In genomic region chr9:82764270-82764669, GRCh38 we compare ENCODE assay signal across 14 cellular contexts.
A peak's percentile ranks its signal among the peaks of the same experiment; 100 is the strongest.
DNase-seq lines count a peak whose midpoint lies in the region; ATAC-seq lines count a peak whose summit lies in the region.
"Had no signal": no experiment of that assay in that cellular context is flagged by ENCODE, and none has a peak within 500 bp of the region (broad histone marks: within the 10 kb centered on the region; RNA-seq: fewer than 3 reads in every experiment).

No MANE protein-coding gene starts in this region.

- peak; percentile 99 for DNase-seq in Jurkat, Clone E6-1 (ENCODE audit: low read depth, low spot score)
- DNase-seq in NCI-H2171 (lab: John Stamatoyannopoulos, UW): peak; percentile 51
- peak; percentile 20 for DNase-seq in glomerular endothelial cell (ENCODE audit: extremely low read depth, low read depth, low spot score)
- no peak for DNase-seq in left ventricle myocardium superior
- DNase-seq: CD4-positive, CD25-positive, alpha-beta regulatory T cell; DMS53; NCI-H1694; NCI-H2107; SHP77; T-helper 17 cell had no signal

- intact Hi-C loops in left ventricle myocardium superior (cut with micrococcal nuclease): no loop called here

- peaks cover 64% of the 10 kb centered on the region for H3K4me1 ChIP-seq in BLaER1
- H3K4me1 ChIP-seq: Caco-2 had no signal

- no peaks in the 10 kb centered on the region for H4K20me1 ChIP-seq in BLaER1

- H3K36me3 ChIP-seq in BLaER1: peaks cover 9% of the 10 kb centered on the region; the same call in 1 of the 2 replicates

- H3K4me3 ChIP-seq in BLaER1: peak overlapping the region; percentile 38; the same call in 1 of the 2 replicates
- no peak overlapping the region for H3K4me3 ChIP-seq in Jurkat, Clone E6-1 (ENCODE audit: low read length)

- peak overlapping the region; percentile 95 for H3K27ac ChIP-seq in BLaER1

- peak overlapping the region; percentile 82; the same call in 1 of the 2 replicates for H3K9ac ChIP-seq in BLaER1

- peak overlapping the region; percentile 93 for H3K4me2 ChIP-seq in BLaER1

- ATAC-seq in HG03175 (IDR thresholded peaks at IDR 0.05; ENCODE audit: unreplicated experiment) (no peak), left ventricle myocardium superior (no peak), HG02623 (IDR thresholded peaks at IDR 0.05; ENCODE audit: unreplicated experiment) (no peak)
- ATAC-seq: T-helper 17 cell had no signal

- no peaks in the 10 kb centered on the region for H3K27me3 ChIP-seq in BLaER1

- peaks cover 43% of the 10 kb centered on the region for H3K9me3 ChIP-seq in BLaER1
- H3K9me3 ChIP-seq: Caco-2 had no signal
